ENCODE assay signal across 13 cellular contexts in the genomic region with DNA sequence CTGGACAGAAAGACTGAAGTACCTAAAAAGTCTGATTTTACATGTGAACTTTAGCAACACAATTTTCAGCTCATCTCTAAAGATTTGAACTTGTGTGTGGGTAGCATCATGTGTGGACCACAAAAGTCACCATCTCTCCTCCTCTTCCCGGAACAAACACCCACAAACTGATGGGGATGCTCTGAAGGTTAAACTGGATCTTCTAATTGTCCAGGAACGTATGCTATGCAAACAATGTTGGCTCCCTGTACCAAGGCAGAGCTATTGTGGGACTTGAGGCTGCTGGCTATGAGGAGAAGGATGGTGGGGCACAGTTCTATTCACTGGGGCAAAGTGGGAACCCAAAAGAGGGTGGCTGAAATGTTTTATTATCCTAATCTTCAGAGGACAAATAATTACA.
DNase-seq lines count a peak whose midpoint lies in the region; ATAC-seq and TF ChIP-seq lines count a peak whose summit lies in the region.
"Had no signal": no experiment of that assay in that cellular context is flagged by ENCODE, and none has a peak within 500 bp of the region (broad histone marks: within the 10 kb centered on the region; RNA-seq: fewer than 3 reads in every experiment).

No MANE protein-coding gene starts in this region.

- H3K9me3 ChIP-seq in ascending aorta (no peaks in the 10 kb centered on the region), skeletal muscle tissue (ENCODE audit: control insufficient read depth in 3 of 3, low read length in 3 of 3) (no peaks in the 10 kb centered on the region)
- H3K9me3 ChIP-seq: neutrophil had no signal

- ATAC-seq in left ventricle myocardium superior (peak; percentile 58), HG02763 (IDR thresholded peaks at IDR 0.05; ENCODE audit: unreplicated experiment) (no peak), HG02588 (IDR thresholded peaks at IDR 0.05; ENCODE audit: unreplicated experiment) (no peak), HG02852 (IDR thresholded peaks at IDR 0.05; ENCODE audit: unreplicated experiment) (no peak), GM18858 (IDR thresholded peaks at IDR 0.05; ENCODE audit: unreplicated experiment) (no peak)
- ATAC-seq: T-cell had no signal

- H3K9ac ChIP-seq in skeletal muscle tissue (ENCODE audit: low read depth in 1 of 3, low read length in 3 of 3) = no peak overlapping the region

- intact Hi-C loops in ascending aorta (cut with DNase I) (no loop called here), left ventricle myocardium superior (cut with micrococcal nuclease) (no loop called here)

- no peaks in the 10 kb centered on the region for H3K27me3 ChIP-seq in ascending aorta
- no peaks in the 10 kb centered on the region for H3K27me3 ChIP-seq in skeletal muscle tissue (ENCODE audit: control insufficient read depth in 3 of 3, insufficient read depth in 3 of 3, low read length in 3 of 3)
- H3K27me3 ChIP-seq: neutrophil had no signal

- H3K36me3 ChIP-seq in ascending aorta = no peaks in the 10 kb centered on the region
- H3K36me3 ChIP-seq in skeletal muscle tissue (ENCODE audit: control insufficient read depth in 3 of 3, insufficient read depth in 3 of 3, low read length in 3 of 3) = no peaks in the 10 kb centered on the region
- H3K36me3 ChIP-seq: neutrophil had no signal

- no peak for TF ChIP-seq CTCF in ascending aorta (IDR thresholded peaks at IDR 0.05)

- H3K4me3 ChIP-seq in ascending aorta (no peak overlapping the region), skeletal muscle tissue (ENCODE audit: low read length in 3 of 3) (no peak overlapping the region)

- H3K4me1 ChIP-seq in ascending aorta (peaks cover 18 to 87% of the 10 kb centered on the region in 2 donors), skeletal muscle tissue (ENCODE audit: control insufficient read depth in 3 of 3, insufficient read depth in 3 of 3, low read length in 3 of 3) (peaks cover 22 to 33% (median 29%) of the 10 kb centered on the region in 3 donors)

- H3K27ac ChIP-seq in ascending aorta (peak overlapping the region; percentile 89 to 94), skeletal muscle tissue (ENCODE audit: low read depth, low read length) (peak overlapping the region; percentile 9)
- H3K27ac ChIP-seq: neutrophil had no signal

- DNase-seq in EH (ENCODE audit: low read depth) (peak; percentile 87), ascending aorta (ENCODE audit: low spot score in 2 of 2) (no peak), left ventricle myocardium superior (no peak)
- DNase-seq: caudate nucleus; CD8-positive, alpha-beta memory T cell; NCI-H2227 treated with DMSO at 0.1 percent for 48 hours; T-cell had no signal
